8 cellular contexts compared by ENCODE assay signal in genomic region chr12:30695327-30696102, GRCh38. TPM values are rescaled to one million over a fixed set of nuclear protein-coding genes. Genes with fewer than 3 reads are reported as not detected.
DNase-seq lines count a peak whose midpoint lies in the region; ATAC-seq and TF ChIP-seq lines count a peak whose summit lies in the region.

IPO8 (minus strand) TSS chr12:30695869; CDS start chr12:30695647, 222 bp downstream.

- no peaks in the 10 kb centered on the region for H3K27me3 ChIP-seq in adipocyte (replicated peaks; ENCODE audit: control insufficient read depth, insufficient read depth, low read length)
- no peaks in the 10 kb centered on the region for H3K27me3 ChIP-seq in cardiac muscle cell

- H3K27ac ChIP-seq in cardiac muscle cell = peak within 1 kb of the TSS; percentile 47

- peak within 1 kb of the TSS; percentile 86 for H3K27ac Mint-ChIP-seq in type B pancreatic cell

- peaks cover 12% of the 10 kb centered on the region for H3K4me1 Mint-ChIP-seq in type B pancreatic cell (ENCODE audit: unreplicated experiment)

- peaks cover 4% of the 10 kb centered on the region for H3K27me3 Mint-ChIP-seq in type B pancreatic cell

- H3K9me3 ChIP-seq in adipocyte (ENCODE audit: control insufficient read depth, low read length) (no peaks in the 10 kb centered on the region), cardiac muscle cell (ENCODE audit: low read depth) (no peaks in the 10 kb centered on the region)

- H3K4me1 ChIP-seq in adipocyte (ENCODE audit: control insufficient read depth, insufficient read depth, low read length) = peaks cover 44% of the 10 kb centered on the region
- peaks cover 17% of the 10 kb centered on the region for H3K4me1 ChIP-seq in cardiac muscle cell (ENCODE audit: low read depth)

- H3K9ac ChIP-seq in adipocyte (ENCODE audit: low read length) = peak within 1 kb of the TSS; percentile 95

- no peaks in the 10 kb centered on the region for H3K9me3 Mint-ChIP-seq in type B pancreatic cell

- peak; percentile 87 for ATAC-seq in HG02798 (IDR thresholded peaks at IDR 0.05; ENCODE audit: poor library complexity, unreplicated experiment)

- peaks cover 4% of the 10 kb centered on the region for H3K36me3 Mint-ChIP-seq in type B pancreatic cell

- H3K4me3 Mint-ChIP-seq in type B pancreatic cell = peak within 1 kb of the TSS; percentile 96

- no peaks in the 10 kb centered on the region for H3K36me3 ChIP-seq in adipocyte (ENCODE audit: control insufficient read depth, insufficient read depth, low read length, severe bottlenecking)
- no peaks in the 10 kb centered on the region for H3K36me3 ChIP-seq in cardiac muscle cell

- peak within 1 kb of the TSS; percentile 92 for H3K4me3 ChIP-seq in GM12875 (ENCODE audit: low read depth, low read length)
- peak within 1 kb of the TSS; percentile 100 for H3K4me3 ChIP-seq in adipocyte (ENCODE audit: low read length)
- peak within 1 kb of the TSS; percentile 83 for H3K4me3 ChIP-seq in cardiac muscle cell

- TF ChIP-seq CTCF in GM12875 (IDR thresholded peaks at IDR 0.05; ENCODE audit: borderline replicate concordance, insufficient read depth, low read depth, low read length) = peak; percentile 56
- peak; percentile 36 for TF ChIP-seq CTCF in cardiac muscle cell (IDR thresholded peaks at IDR 0.05; ENCODE audit: low read depth, low read length)
- peak; percentile 72 for TF ChIP-seq CTCF in type B pancreatic cell (conservative IDR thresholded peaks at IDR 0.05)

- DNase-seq in NCI-H1417 treated with DMSO at 0.1 percent for 48 hours (lab: John Stamatoyannopoulos, UW) (peak; percentile 80), T follicular helper cell (ENCODE audit: low read depth) (peak; percentile 79), adipocyte (ENCODE audit: low read depth) (peak; percentile 94), cardiac muscle cell (ENCODE audit: low read depth in 1 of 2, low spot score in 1 of 2) (peak; percentile 94 to 96), pons (ENCODE audit: low spot score) (peak; percentile 90), type B pancreatic cell (ENCODE audit: extremely low spot score, unreplicated experiment) (peak; percentile 89)

RNA-seq across cellular contexts. Expression of gene IPO8, which starts in this region (rescaled TPM):
- total RNA-seq in cardiac muscle cell (20.5 and 29.6 TPM in 2 replicates), type B pancreatic cell (ENCODE audit: low replicate concordance) (53.9 and 82.5 TPM in 2 replicates)
- 10.4 and 15.0 TPM in 2 replicates for polyA plus RNA-seq in cardiac muscle cell

Comparison
In these comparisons a context has a peak if more than half of its experiments do, and no peak if none do; other contexts are left out.
1. Peak in every context shown above with its lines: DNase-seq, ATAC-seq, H3K4me3 ChIP-seq and H3K27ac ChIP-seq.